In the genomic region with DNA sequence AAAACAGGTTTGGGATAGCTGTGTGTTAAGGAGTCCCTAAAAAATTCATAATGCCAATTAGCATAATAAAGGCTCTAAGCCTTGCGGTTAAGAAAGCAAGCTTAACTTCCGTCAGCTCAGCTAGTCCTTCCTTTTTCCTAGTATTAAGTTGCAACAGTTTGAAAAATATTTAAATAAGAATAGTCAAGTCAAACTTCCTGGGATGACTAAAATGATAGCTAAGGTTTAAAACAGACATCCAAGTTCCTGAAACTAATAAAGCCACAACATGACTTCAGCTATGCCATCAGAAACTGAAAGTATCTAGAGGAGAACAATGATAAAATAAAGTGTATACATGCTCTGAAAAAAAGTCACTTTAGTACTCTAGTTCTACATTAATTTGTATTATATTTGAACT, we compare ENCODE assay signal across 8 cellular contexts. TPM values are rescaled to one million over a fixed set of nuclear protein-coding genes. Genes with fewer than 3 reads are reported as not detected.
DNase-seq lines count a peak whose midpoint lies in the region; ATAC-seq and TF ChIP-seq lines count a peak whose summit lies in the region.

No MANE protein-coding gene starts in this region.

- peak overlapping the region; percentile 96 for H3K27ac ChIP-seq in ACC112 (ENCODE audit: low read depth, low read length)
- H3K27ac ChIP-seq in HUES6 (ENCODE audit: low read depth, low read length) = 0 out of 2 replicates have a peak overlapping the region, but pooled peaks have one; percentile 28
- H3K27ac ChIP-seq in adrenal gland = peak overlapping the region in 4 of 5 donors; percentile 10 to 99 (median 46)
- H3K27ac ChIP-seq in liver (ENCODE audit: low read depth in 1 of 2, low read length in 2 of 2) = peak overlapping the region; percentile 98 to 99
- H3K27ac ChIP-seq in urinary bladder (ENCODE audit: low read depth) = no peak overlapping the region

- peak overlapping the region; percentile 27 for H3K9ac ChIP-seq in HUES6 (ENCODE audit: low read length)
- H3K9ac ChIP-seq in liver (ENCODE audit: low read depth in 1 of 2, low read length in 2 of 2) = peak overlapping the region; percentile 86 to 98

- no peak for ATAC-seq in GM19395 (IDR thresholded peaks at IDR 0.05; ENCODE audit: unreplicated experiment)

- H3K4me1 ChIP-seq in ACC112 (ENCODE audit: control insufficient read depth, insufficient read depth, low read length, unreplicated experiment) (peaks cover 38% of the 10 kb centered on the region), HUES6 (ENCODE audit: control insufficient read depth, insufficient read depth, low read length) (peaks cover 29% of the 10 kb centered on the region), adrenal gland (replicated peaks in 1 of 2) (peaks cover 45 to 63% of the 10 kb centered on the region in 2 donors), liver (ENCODE audit: control insufficient read depth in 4 of 4, insufficient read depth in 4 of 4, low read length in 3 of 4) (peaks cover 11 to 57% (median 19%) of the 10 kb centered on the region in 4 donors), urinary bladder (ENCODE audit: insufficient read depth) (peaks cover 2% of the 10 kb centered on the region)

- no peak overlapping the region for H2AFZ ChIP-seq in ACC112 (ENCODE audit: low read length, unreplicated experiment)

- H3K79me2 ChIP-seq in ACC112 (ENCODE audit: control insufficient read depth, insufficient read depth, low read length, unreplicated experiment) = peaks cover 82% of the 10 kb centered on the region

- intact Hi-C loops in adrenal gland (cut with DNase I) = no loop called here

- H3K9me3 ChIP-seq in HUES6 (ENCODE audit: control insufficient read depth, insufficient read depth, low read depth, low read length) = no peaks in the 10 kb centered on the region
- no peaks in the 10 kb centered on the region for H3K9me3 ChIP-seq in adrenal gland (replicated peaks in 1 of 3)
- H3K9me3 ChIP-seq in liver (ENCODE audit: control insufficient read depth in 4 of 4, low read length in 3 of 4) = no peaks in the 10 kb centered on the region

- TF ChIP-seq POLR2A in adrenal gland (IDR thresholded peaks at IDR 0.05) = no peak

- peak in 1 of 2 donors; percentile 19 for TF ChIP-seq RAD21 in liver (IDR thresholded peaks at IDR 0.05)

- no peaks in the 10 kb centered on the region for H3K27me3 ChIP-seq in ACC112 (ENCODE audit: insufficient read depth, low read length)
- no peaks in the 10 kb centered on the region for H3K27me3 ChIP-seq in HUES6 (ENCODE audit: control insufficient read depth, insufficient read depth, low read length)
- no peaks in the 10 kb centered on the region for H3K27me3 ChIP-seq in adrenal gland
- no peaks in the 10 kb centered on the region for H3K27me3 ChIP-seq in liver (ENCODE audit: control insufficient read depth in 4 of 4, insufficient read depth in 4 of 4, low read length in 3 of 4)

- peak overlapping the region; percentile 93 for H3K4me3 ChIP-seq in ACC112 (ENCODE audit: low read depth, low read length)
- H3K4me3 ChIP-seq in HUES6 (ENCODE audit: low read depth, low read length) = peak overlapping the region; percentile 87
- H3K4me3 ChIP-seq in adrenal gland = peak overlapping the region in 2 of 4 donors; percentile 26 to 83
- H3K4me3 ChIP-seq in liver (ENCODE audit: low read depth in 1 of 3, low read length in 3 of 3) = peak overlapping the region; percentile 26 to 73 (median 67)
- peak overlapping the region; percentile 18 for H3K4me3 ChIP-seq in urinary bladder (ENCODE audit: low read depth, low read length)

- DNase-seq in adrenal gland = no peak
- DNase-seq in stimulated activated CD4-positive, alpha-beta T cell treated with anti-CD3 and anti-CD28 coated beads, Interleukin-4, amount 100 ng/mL, for 4 hours = no peak
- no peak for DNase-seq in activated CD4-positive, CD25-positive, alpha-beta regulatory T cell (lab: John Stamatoyannopoulos, UW)

- TF ChIP-seq CTCF in adrenal gland (IDR thresholded peaks at IDR 0.05) (no peak), liver (IDR thresholded peaks at IDR 0.05; ENCODE audit: low read depth, low read length, missing input control) (no peak)

- 22 to 26% (median 26%) methylated on average over 2 of the region's 2 CpGs for WGBS in adrenal gland, 4 donors
- WGBS in liver = 5% methylated on average over 2 of the region's 2 CpGs
- 25% methylated on average over 2 of the region's 2 CpGs for WGBS in urinary bladder

- H3K36me3 ChIP-seq in ACC112 (ENCODE audit: insufficient read depth, low read length) (peaks cover 8% of the 10 kb centered on the region; the same call in 1 of the 2 replicates), HUES6 (ENCODE audit: control insufficient read depth, insufficient read depth, low read length) (peaks cover 21% of the 10 kb centered on the region), adrenal gland (replicated peaks in 1 of 2) (no peaks in the 10 kb centered on the region), liver (ENCODE audit: control insufficient read depth in 4 of 4, insufficient read depth in 3 of 4, low read depth in 1 of 4, low read length in 3 of 4) (no peaks in the 10 kb centered on the region), urinary bladder (ENCODE audit: insufficient read depth) (no peaks in the 10 kb centered on the region)

TF ChIP-seq in liver, 16 proteins besides CTCF, POLR2A, EP300 and RAD21:
- TF ChIP-seq, protein P1, sequence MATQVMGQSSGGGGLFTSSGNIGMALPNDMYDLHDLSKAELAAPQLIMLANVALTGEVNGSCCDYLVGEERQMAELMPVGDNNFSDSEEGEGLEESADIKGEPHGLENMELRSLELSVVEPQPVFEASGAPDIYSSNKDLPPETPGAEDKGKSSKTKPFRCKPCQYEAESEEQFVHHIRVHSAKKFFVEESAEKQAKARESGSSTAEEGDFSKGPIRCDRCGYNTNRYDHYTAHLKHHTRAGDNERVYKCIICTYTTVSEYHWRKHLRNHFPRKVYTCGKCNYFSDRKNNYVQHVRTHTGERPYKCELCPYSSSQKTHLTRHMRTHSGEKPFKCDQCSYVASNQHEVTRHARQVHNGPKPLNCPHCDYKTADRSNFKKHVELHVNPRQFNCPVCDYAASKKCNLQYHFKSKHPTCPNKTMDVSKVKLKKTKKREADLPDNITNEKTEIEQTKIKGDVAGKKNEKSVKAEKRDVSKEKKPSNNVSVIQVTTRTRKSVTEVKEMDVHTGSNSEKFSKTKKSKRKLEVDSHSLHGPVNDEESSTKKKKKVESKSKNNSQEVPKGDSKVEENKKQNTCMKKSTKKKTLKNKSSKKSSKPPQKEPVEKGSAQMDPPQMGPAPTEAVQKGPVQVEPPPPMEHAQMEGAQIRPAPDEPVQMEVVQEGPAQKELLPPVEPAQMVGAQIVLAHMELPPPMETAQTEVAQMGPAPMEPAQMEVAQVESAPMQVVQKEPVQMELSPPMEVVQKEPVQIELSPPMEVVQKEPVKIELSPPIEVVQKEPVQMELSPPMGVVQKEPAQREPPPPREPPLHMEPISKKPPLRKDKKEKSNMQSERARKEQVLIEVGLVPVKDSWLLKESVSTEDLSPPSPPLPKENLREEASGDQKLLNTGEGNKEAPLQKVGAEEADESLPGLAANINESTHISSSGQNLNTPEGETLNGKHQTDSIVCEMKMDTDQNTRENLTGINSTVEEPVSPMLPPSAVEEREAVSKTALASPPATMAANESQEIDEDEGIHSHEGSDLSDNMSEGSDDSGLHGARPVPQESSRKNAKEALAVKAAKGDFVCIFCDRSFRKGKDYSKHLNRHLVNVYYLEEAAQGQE (IDR thresholded peaks at IDR 0.05) = no peak
- TF ChIP-seq JUND (IDR thresholded peaks at IDR 0.05) (no peak), EGR1 (IDR thresholded peaks at IDR 0.05; ENCODE audit: low read depth in 2 of 2) (no peak), HNF4A (conservative IDR thresholded peaks at IDR 0.05) (no peak), TAF1 (conservative IDR thresholded peaks at IDR 0.05) (no peak), RXRA (IDR thresholded peaks at IDR 0.05) (no peak), YY1 (IDR thresholded peaks at IDR 0.05) (no peak), NR2F2 (IDR thresholded peaks at IDR 0.05) (no peak), FOXA1 (IDR thresholded peaks at IDR 0.05) (no peak), FOXA2 (IDR thresholded peaks at IDR 0.05) (no peak), SP1 (IDR thresholded peaks at IDR 0.05) (no peak)
- TF ChIP-seq, protein P2, sequence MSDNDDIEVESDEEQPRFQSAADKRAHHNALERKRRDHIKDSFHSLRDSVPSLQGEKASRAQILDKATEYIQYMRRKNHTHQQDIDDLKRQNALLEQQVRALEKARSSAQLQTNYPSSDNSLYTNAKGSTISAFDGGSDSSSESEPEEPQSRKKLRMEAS (IDR thresholded peaks at IDR 0.05) = no peak
- TF ChIP-seq, protein P3, sequence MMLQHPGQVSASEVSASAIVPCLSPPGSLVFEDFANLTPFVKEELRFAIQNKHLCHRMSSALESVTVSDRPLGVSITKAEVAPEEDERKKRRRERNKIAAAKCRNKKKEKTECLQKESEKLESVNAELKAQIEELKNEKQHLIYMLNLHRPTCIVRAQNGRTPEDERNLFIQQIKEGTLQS (IDR thresholded peaks at IDR 0.05) = no peak
TF ChIP-seq in liver: peak in this region for 0.

RNA-seq across cellular contexts. Expression of a gene that starts 3.4 kb away (rescaled TPM):
- 10 to 100 TPM; 23.9 to 70.2 (median 55.5) TPM for total RNA-seq in adrenal gland
- polyA plus RNA-seq in adrenal gland = 10 to 100 TPM; 22.8 to 60.0 (median 31.1) TPM
- total RNA-seq in liver = 10 to 100 TPM; 12.2 to 18.8 TPM
- polyA plus RNA-seq in liver = 10 to 100 TPM; 11.0 to 16.6 TPM
- total RNA-seq in urinary bladder = 33.5 TPM
- 42.2 TPM for polyA plus RNA-seq in urinary bladder
